8 cellular contexts compared by ENCODE assay signal in the genomic region with DNA sequence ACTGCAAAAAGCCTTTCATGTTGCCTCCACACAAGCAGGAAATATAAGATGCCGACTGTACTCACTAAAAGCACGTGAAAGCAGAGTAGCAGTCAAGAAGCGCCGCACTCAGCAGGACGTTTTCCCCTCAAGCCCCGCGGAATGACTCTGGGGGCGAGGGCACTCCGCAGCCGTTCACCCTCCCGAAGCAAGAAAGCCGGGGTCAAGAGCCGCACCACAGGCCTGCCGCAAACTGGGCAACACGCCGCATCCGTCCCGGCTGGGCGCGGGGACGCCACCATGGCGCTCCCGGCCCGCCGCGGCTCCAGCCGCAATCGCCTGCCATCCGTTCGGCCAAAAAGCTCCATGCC. TPM values are rescaled to one million over a fixed set of nuclear protein-coding genes. Genes with fewer than 3 reads are reported as not detected.
DNase-seq lines count a peak whose midpoint lies in the region; ATAC-seq and TF ChIP-seq lines count a peak whose summit lies in the region.

No MANE protein-coding gene starts in this region.

- no peak for TF ChIP-seq CTCF in RWPE2 (IDR thresholded peaks at IDR 0.05; ENCODE audit: poor library complexity, severe bottlenecking)
- TF ChIP-seq CTCF in upper lobe of left lung (IDR thresholded peaks at IDR 0.05): peak in 1 of 6 experiments; percentile 3

- H3K4me3 ChIP-seq in RWPE2 (ENCODE audit: severe bottlenecking) (peak overlapping the region; percentile 69), duodenal mucosa (ENCODE audit: low read depth in 1 of 2, low read length in 2 of 2) (peak overlapping the region; percentile 87 to 93), mesodermal cell (ENCODE audit: extremely low read depth, insufficient read depth, low read length, poor library complexity, severe bottlenecking) (peak overlapping the region; percentile 82), upper lobe of left lung (peak overlapping the region; percentile 51 to 78 (median 70))

- TF ChIP-seq POLR2A in upper lobe of left lung (IDR thresholded peaks at IDR 0.05): no peak

- no peak for TF ChIP-seq EP300 in upper lobe of left lung (IDR thresholded peaks at IDR 0.05)

- 0% methylated on average over 15 to 27 of the region's 30 CpGs for WGBS in mesodermal cell (ENCODE audit: insufficient coverage in 2 of 2), 2 experiments
- 0% methylated on average over 3 to 14 of the region's 30 CpGs for WGBS in upper lobe of left lung, 2 donors

- peaks cover 21% of the 10 kb centered on the region for H3K4me1 ChIP-seq in RWPE2 (ENCODE audit: insufficient read depth, poor library complexity, severe bottlenecking)
- peaks cover 23 to 29% of the 10 kb centered on the region in 2 donors for H3K4me1 ChIP-seq in duodenal mucosa (ENCODE audit: control insufficient read depth in 1 of 2, insufficient read depth in 2 of 2, low read length in 2 of 2)
- H3K4me1 ChIP-seq in mesodermal cell (ENCODE audit: control insufficient read depth, insufficient read depth, low read length, poor library complexity, severe bottlenecking): peaks cover 10% of the 10 kb centered on the region
- H3K4me1 ChIP-seq in upper lobe of left lung: peaks cover 17 to 34% (median 22%) of the 10 kb centered on the region in 4 donors

- H3K36me3 ChIP-seq in RWPE2 (ENCODE audit: low read depth) (peaks cover 51% of the 10 kb centered on the region), duodenal mucosa (ENCODE audit: control insufficient read depth in 1 of 2, insufficient read depth in 2 of 2, low read length in 2 of 2) (peaks cover 38 to 41% of the 10 kb centered on the region in 2 donors), mesodermal cell (ENCODE audit: control insufficient read depth, insufficient read depth, low read length) (peaks cover 47% of the 10 kb centered on the region), upper lobe of left lung (peaks cover 14 to 40% (median 34%) of the 10 kb centered on the region in 4 donors)

- no peaks in the 10 kb centered on the region for H3K27me3 ChIP-seq in RWPE2 (ENCODE audit: insufficient read depth, poor library complexity, severe bottlenecking)
- no peaks in the 10 kb centered on the region for H3K27me3 ChIP-seq in duodenal mucosa (ENCODE audit: control insufficient read depth in 1 of 2, insufficient read depth in 2 of 2, low read length in 2 of 2)
- H3K27me3 ChIP-seq in upper lobe of left lung: no peaks in the 10 kb centered on the region

- ATAC-seq in GM18858 (IDR thresholded peaks at IDR 0.05; ENCODE audit: unreplicated experiment) (peak; percentile 6), HG02981 (IDR thresholded peaks at IDR 0.05; ENCODE audit: unreplicated experiment) (peak; percentile 26), RWPE2 (ENCODE audit: low read depth) (peak; percentile 9), upper lobe of left lung (ENCODE audit: low FRiP score in 2 of 2) (peak; percentile 72 to 81)

- DNase-seq in A172 (ENCODE audit: low spot score) (peak; percentile 19), RWPE2 (ENCODE audit: low spot score) (no peak), upper lobe of left lung (peak; percentile 26 to 91), COLO829 (ENCODE audit: low spot score) (no peak)

- peak overlapping the region; percentile 78 for H3K27ac ChIP-seq in RWPE2 (ENCODE audit: poor library complexity, severe bottlenecking)
- H3K27ac ChIP-seq in duodenal mucosa (ENCODE audit: low read depth, low read length): peak overlapping the region; percentile 86
- peak overlapping the region; percentile 91 for H3K27ac ChIP-seq in mesodermal cell (ENCODE audit: low read depth, low read length, severe bottlenecking)
- peak overlapping the region; percentile 87 to 96 (median 88) for H3K27ac ChIP-seq in upper lobe of left lung

- H3K9me3 ChIP-seq in RWPE2 (ENCODE audit: severe bottlenecking): no peaks in the 10 kb centered on the region
- no peaks in the 10 kb centered on the region for H3K9me3 ChIP-seq in duodenal mucosa (ENCODE audit: control insufficient read depth in 1 of 2, low read length in 2 of 2)
- H3K9me3 ChIP-seq in mesodermal cell (ENCODE audit: control insufficient read depth, low read length): no peaks in the 10 kb centered on the region
- no peaks in the 10 kb centered on the region for H3K9me3 ChIP-seq in upper lobe of left lung

- peak overlapping the region; percentile 82 to 87 for H3K9ac ChIP-seq in duodenal mucosa (ENCODE audit: low read depth in 1 of 2, low read length in 2 of 2)

RNA-seq across cellular contexts. Expression of a gene that starts 0.4 kb away (rescaled TPM):
- total RNA-seq in A172 (2014; rRNA removed; shearing (Covaris generic)): 1,074 and 1,922 TPM in 2 replicates
- polyA plus RNA-seq in mesodermal cell (2013, experiment 1 of 2): 1,816 TPM
- polyA plus RNA-seq in mesodermal cell (2013, experiment 2 of 2): 1,907 TPM
- 1,000 to 10,000 TPM in 3 of 6 donors, 100 to 1,000 TPM in 3; 664 to 1,586 (median 1,027) TPM for total RNA-seq in upper lobe of left lung

RNA-seq across cellular contexts. Expression of a gene that starts 29.1 kb away (rescaled TPM):
- total RNA-seq in A172 (2014; rRNA removed; shearing (Covaris generic)): 1.7 and 2.4 TPM in 2 replicates
- 6.6 TPM for polyA plus RNA-seq in mesodermal cell (2013, experiment 1 of 2)
- polyA plus RNA-seq in mesodermal cell (2013, experiment 2 of 2): 6.0 TPM
- total RNA-seq in upper lobe of left lung: 1 to 10 TPM; 3.2 to 9.4 (median 4.5) TPM

Comparison
In these comparisons a context has a peak if more than half of its experiments do, and no peak if none do; other contexts are left out.
1. DNase-seq: peak in A172 (single experiment) and upper lobe of left lung (2 of 2); none in RWPE2 (single experiment) and COLO829 (single experiment).
2. ATAC-seq: peak in every context shown above with its lines; median percentile 76 in upper lobe of left lung; 26 in HG02981; 9 in RWPE2; 6 in GM18858.
3. Peak in every context shown above with its lines, with median percentiles within 50 percentile points of each other: H3K27ac ChIP-seq and H3K4me3 ChIP-seq.